12 cellular contexts compared by ENCODE assay signal in the genomic region with DNA sequence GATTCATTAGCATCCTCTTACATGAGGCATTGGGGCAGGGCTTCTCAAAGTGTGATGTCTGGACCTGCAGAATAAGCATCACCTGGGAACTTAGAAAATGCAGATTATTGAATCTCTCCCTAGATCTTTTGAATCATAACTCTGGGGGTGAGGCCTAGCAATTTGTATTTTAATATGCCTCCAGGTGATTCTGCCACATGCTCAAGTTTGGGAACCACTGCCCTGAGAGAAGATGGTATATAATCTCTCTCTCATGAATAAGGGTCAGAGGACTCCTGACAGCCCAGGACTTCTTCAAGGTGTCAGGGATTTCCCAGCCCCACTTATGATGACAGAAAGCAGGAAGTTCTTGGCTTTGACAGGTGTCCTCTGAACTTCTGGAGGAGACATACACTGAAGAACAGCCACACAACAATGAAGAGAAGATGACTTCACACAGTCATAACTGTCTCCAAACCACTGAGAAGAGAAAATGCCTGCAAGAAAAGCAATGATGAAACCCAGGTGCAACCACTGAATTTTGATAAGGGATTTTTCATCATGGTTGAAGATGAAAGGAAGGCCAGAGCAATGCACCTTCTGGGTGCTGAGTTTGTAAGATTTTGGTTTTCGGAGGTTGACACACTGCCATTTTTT.
A peak's percentile ranks its signal among the peaks of the same experiment; 100 is the strongest.
DNase-seq lines count a peak whose midpoint lies in the region; ATAC-seq and TF ChIP-seq lines count a peak whose summit lies in the region.
"Had no signal": no experiment of that assay in that cellular context is flagged by ENCODE, and none has a peak within 500 bp of the region (broad histone marks: within the 10 kb centered on the region; RNA-seq: fewer than 3 reads in every experiment).

No MANE protein-coding gene starts in this region.

- no peaks in the 10 kb centered on the region for H3K4me1 ChIP-seq in testis
- H3K4me1 ChIP-seq: right lobe of liver had no signal

- no peak for TF ChIP-seq POLR2A in testis (IDR thresholded peaks at IDR 0.05)

- no peaks in the 10 kb centered on the region for H3K27me3 Mint-ChIP-seq in CD14-positive monocyte (ENCODE audit: low read depth in 3 of 3)

- ATAC-seq in GM19324 (IDR thresholded peaks at IDR 0.05; ENCODE audit: low FRiP score, unreplicated experiment) = peak; percentile 60
- peak; percentile 89 for ATAC-seq in HG02678 (IDR thresholded peaks at IDR 0.05; ENCODE audit: unreplicated experiment)
- peak; percentile 91 for ATAC-seq in HG03442 (IDR thresholded peaks at IDR 0.05; ENCODE audit: unreplicated experiment)
- ATAC-seq: right lobe of liver had no signal

- no peaks in the 10 kb centered on the region for H3K36me3 ChIP-seq in testis (ENCODE audit: low read depth, missing control alignments)
- H3K36me3 ChIP-seq: right lobe of liver had no signal

- H3K4me3 Mint-ChIP-seq in CD14-positive monocyte = no peak overlapping the region
- H3K4me3 Mint-ChIP-seq: B cell had no signal

- peak; percentile 60 for DNase-seq in GM13977 (ENCODE audit: low spot score)
- DNase-seq in CD14-positive monocyte (ENCODE audit: low spot score) = no peak
- no peak for DNase-seq in mucosa of gallbladder (ENCODE audit: low spot score)
- no peak for DNase-seq in NCI-H526 (lab: John Stamatoyannopoulos, UW)
- no peak for DNase-seq in testis
- DNase-seq: amniotic stem cell, NCI-H2081 treated with DMSO at 0.1 percent for 48 hours, right lobe of liver had no signal

- H3K9me3 Mint-ChIP-seq in CD14-positive monocyte = no peaks in the 10 kb centered on the region

- no peaks in the 10 kb centered on the region for H3K27me3 ChIP-seq in testis
- H3K27me3 ChIP-seq: right lobe of liver had no signal

- H3K27ac Mint-ChIP-seq in CD14-positive monocyte = no peak overlapping the region
- H3K27ac Mint-ChIP-seq: B cell had no signal

- no peak overlapping the region for H3K27ac ChIP-seq in testis
- H3K27ac ChIP-seq: right lobe of liver had no signal

- no peaks in the 10 kb centered on the region for H3K4me1 Mint-ChIP-seq in CD14-positive monocyte
- H3K4me1 Mint-ChIP-seq: B cell had no signal

- 96 to 97% methylated on average over 1 of the region's 1 CpG for WGBS in testis, 2 donors

- TF ChIP-seq CTCF in GM13977 (IDR thresholded peaks at IDR 0.05; ENCODE audit: extremely low read depth, insufficient read depth, missing control alignments) (no peak), CD14-positive monocyte (IDR thresholded peaks at IDR 0.05) (no peak), testis (IDR thresholded peaks at IDR 0.05) (no peak)

- no peaks in the 10 kb centered on the region for H3K36me3 Mint-ChIP-seq in CD14-positive monocyte

- intact Hi-C loops in CD14-positive monocyte (cut with micrococcal nuclease) = no loop called here
- intact Hi-C loops in testis (cut with DNase I; ENCODE audit: low total_unique reads) = no loop called here

- in situ Hi-C loops in GM13977 (cut with MboI; ENCODE audit: low pct_unique_long_range_greater_than_20kb, low sequenced_read_pairs, unreplicated experiment) = no loop called here

- H3K4me3 ChIP-seq in testis = no peak overlapping the region
- H3K4me3 ChIP-seq: right lobe of liver had no signal

- H3K9me3 ChIP-seq in testis = no peaks in the 10 kb centered on the region
- H3K9me3 ChIP-seq: right lobe of liver had no signal
